ENCODE assay signal across 27 cellular contexts in the genomic region with DNA sequence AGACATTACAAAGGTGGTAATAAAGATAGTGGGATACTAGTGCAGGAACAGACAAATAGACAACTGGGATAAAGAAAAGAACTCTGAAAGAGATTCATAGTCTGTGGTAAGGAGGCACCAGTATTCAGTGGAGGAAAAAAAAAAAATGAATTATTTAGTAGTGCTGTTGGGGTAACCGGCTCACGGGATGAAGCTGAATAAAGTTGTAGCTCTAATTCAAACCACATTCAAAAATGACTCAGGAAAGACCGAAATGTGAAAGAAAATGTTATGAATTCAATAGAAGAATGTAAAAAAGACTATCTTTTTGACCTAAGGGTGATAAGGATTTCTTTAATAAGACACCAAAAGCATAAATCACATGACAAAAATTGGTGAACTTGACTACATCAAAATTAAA.
"Had no signal": no experiment of that assay in that cellular context is flagged by ENCODE, and none has a peak within 500 bp of the region (broad histone marks: within the 10 kb centered on the region; RNA-seq: fewer than 3 reads in every experiment).

No MANE protein-coding gene starts in this region.

- DNase-seq: hypothalamus; immature natural killer cell; kidney; left colon; left lung; lower lobe of right lung; mesendoderm; naive thymus-derived CD8-positive, alpha-beta T cell; nucleus accumbens; pancreas; posterior cingulate gyrus; retina; right cardiac atrium; stimulated activated CD4-positive, alpha-beta T cell treated with anti-CD3 and anti-CD28 coated beads, Interleukin-12 subunit alpha, Interleukin-12 subunit beta, amount 100 ng/mL, for 4 hours; stimulated activated CD4-positive, alpha-beta T cell treated with anti-CD3 and anti-CD28 coated beads, Interleukin-15, amount 100 ng/mL, for 24 hours; stimulated activated CD4-positive, alpha-beta T cell treated with anti-CD3 and anti-CD28 coated beads, Interleukin-2, amount 100 ng/mL, for 24 hours; stimulated activated CD4-positive, alpha-beta T cell treated with anti-CD3 and anti-CD28 coated beads, Interleukin-4, amount 100 ng/mL, for 1 hour; stimulated activated naive B cell treated with anti-CD40 and anti-IgM and Interleukin-4, amounts not matched to agents 10 μg/mL and 1 μg/mL and 100 μg/mL, for 72 hours; stimulated activated naive CD8-positive, alpha-beta T cell treated with anti-CD3 and anti-CD28 coated beads, Interleukin-15, Interleukin-2, amounts not matched to agents 100 U/mL and 50 U/mL, for 24 hours; stomach; testis; thyroid gland; transverse colon; upper lobe of left lung had no signal

- ATAC-seq: left colon; left lung; lower lobe of right lung; naive thymus-derived CD8-positive, alpha-beta T cell; pancreas; right cardiac atrium; stimulated activated naive B cell treated with anti-CD40 and anti-IgM and Interleukin-4, amounts not matched to agents 10 μg/mL and 1 μg/mL and 100 μg/mL, for 72 hours; stimulated activated naive CD8-positive, alpha-beta T cell treated with anti-CD3 and anti-CD28 coated beads, Interleukin-15, Interleukin-2, amounts not matched to agents 100 U/mL and 50 U/mL, for 24 hours had no signal

- H3K27ac ChIP-seq: left lung, lower lobe of right lung, pancreas, prostate gland, skin epidermis, stomach, testis, thyroid gland, transverse colon, upper lobe of left lung, vagina had no signal

- H3K4me3 ChIP-seq: left lung, lower lobe of right lung, pancreas, prostate gland, skin epidermis, stomach, testis, thyroid gland, transverse colon, upper lobe of left lung, vagina had no signal

- H3K4me1 ChIP-seq: left lung, lower lobe of right lung, pancreas had no signal

- H3K36me3 ChIP-seq: left lung, lower lobe of right lung, pancreas, prostate gland, stomach, thyroid gland, transverse colon, upper lobe of left lung, vagina had no signal

- H3K9me3 ChIP-seq: left lung, lower lobe of right lung, pancreas, prostate gland, stomach, testis, thyroid gland, transverse colon, upper lobe of left lung, vagina had no signal
